Comparison of ENCODE assay signal across 9 cellular contexts in the genomic region with DNA sequence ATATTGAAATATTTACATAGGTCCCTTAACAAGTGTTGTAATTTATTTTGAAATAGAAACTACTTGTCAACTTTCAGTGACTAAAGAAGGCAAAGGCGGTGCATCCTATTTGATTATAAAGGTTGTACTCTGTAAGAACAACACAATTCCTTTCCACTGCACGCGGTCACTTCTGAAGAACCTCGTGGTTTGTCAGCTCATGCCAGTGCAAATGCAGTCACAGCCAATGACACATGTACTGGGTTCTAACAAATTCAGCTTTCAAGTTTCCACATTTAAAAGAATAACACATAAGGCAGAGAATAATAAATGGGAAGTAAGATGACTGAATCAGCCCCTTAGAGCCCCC. TPM values are rescaled to one million over a fixed set of nuclear protein-coding genes. Genes with fewer than 3 reads are reported as not detected.
DNase-seq lines count a peak whose midpoint lies in the region; ATAC-seq lines count a peak whose summit lies in the region.
"Had no signal": no experiment of that assay in that cellular context is flagged by ENCODE, and none has a peak within 500 bp of the region (broad histone marks: within the 10 kb centered on the region; RNA-seq: fewer than 3 reads in every experiment).

No MANE protein-coding gene starts in this region.

- no peak overlapping the region for H3K4me3 ChIP-seq in skeletal muscle satellite cell (ENCODE audit: low read length)

- peak; percentile 27 to 41 for DNase-seq in NOMO-1 (lab: John Stamatoyannopoulos, UW; ENCODE audit: unreplicated experiment in 2 of 2)
- DNase-seq in NOMO-1 treated with DMSO at 0.1 percent for 48 hours (lab: John Stamatoyannopoulos, UW; ENCODE audit: unreplicated experiment), result no peak
- peak; percentile 17 for DNase-seq in NCI-H460 (ENCODE audit: extremely low read depth, low read depth)
- peak; percentile 54 for DNase-seq in fibroblast of gingiva (ENCODE audit: low read depth)
- DNase-seq in NCI-H1092 treated with DMSO at 0.1 percent for 48 hours (lab: John Stamatoyannopoulos, UW), result no peak
- DNase-seq in activated effector memory CD4-positive, alpha-beta T cell treated with Interleukin-2 at 50 U/mL for 16 hours, result no peak
- DNase-seq: midbrain had no signal

- peaks cover 22% of the 10 kb centered on the region for H3K4me1 ChIP-seq in skeletal muscle satellite cell (ENCODE audit: control insufficient read depth, insufficient read depth, low read length)

- no peak overlapping the region for H3K9ac ChIP-seq in skeletal muscle satellite cell (ENCODE audit: low read depth, low read length)

- no peaks in the 10 kb centered on the region for H3K27me3 ChIP-seq in skeletal muscle satellite cell (ENCODE audit: control insufficient read depth, insufficient read depth, low read length)

- H3K36me3 ChIP-seq in skeletal muscle satellite cell (ENCODE audit: insufficient read depth, low read length), result no peaks in the 10 kb centered on the region

- H3K9me3 ChIP-seq in skeletal muscle satellite cell (replicated peaks; ENCODE audit: low read length), result no peaks in the 10 kb centered on the region

- no peak for ATAC-seq in HG03342 (IDR thresholded peaks at IDR 0.05; ENCODE audit: unreplicated experiment)

- H3K4me2 ChIP-seq in skeletal muscle satellite cell (ENCODE audit: low read length), result peak overlapping the region; percentile 30

RNA-seq across cellular contexts. Expression of a gene that starts 39.8 kb away (rescaled TPM):
- total RNA-seq in NCI-H460 (2014; rRNA removed; shearing (Covaris generic)), result 72.0 and 84.4 TPM in 2 replicates
- 29.2 and 48.9 TPM in 2 replicates for polyA plus RNA-seq in NCI-H460 (2014; cell fraction: nucleus; rRNA removed)
- 57.0 and 71.2 TPM in 2 replicates for total RNA-seq in skeletal muscle satellite cell (2012; rRNA removed)

Comparison
In these comparisons a context has a peak if more than half of its experiments do, and no peak if none do; other contexts are left out.
1. DNase-seq: peak in NOMO-1 (2 of 2), NCI-H460 (single experiment) and fibroblast of gingiva (single experiment); none in NOMO-1 treated with DMSO at 0.1 percent for 48 hours (single experiment), NCI-H1092 treated with DMSO at 0.1 percent for 48 hours (single experiment) and activated effector memory CD4-positive, alpha-beta T cell treated with Interleukin-2 at 50 U/mL for 16 hours (single experiment).